Comparison of ENCODE assay signal across 17 cellular contexts in genomic region chr20:49904440-49905214, GRCh38.
"Had no signal": no experiment of that assay in that cellular context is flagged by ENCODE, and none has a peak within 500 bp of the region (broad histone marks: within the 10 kb centered on the region; RNA-seq: fewer than 3 reads in every experiment).

No MANE protein-coding gene starts in this region.

- H3K4me3 ChIP-seq: coronary artery, hepatocyte, left ventricle myocardium inferior, lower lobe of right lung, tibial artery had no signal

- H3K27me3 Mint-ChIP-seq: naive B cell; stimulated activated memory B cell treated with anti-CD40 and anti-IgM and Interleukin-4, amounts not matched to agents 10 μg/mL and 1 μg/mL and 100 μg/mL, for 72 hours; stimulated activated naive CD8-positive, alpha-beta T cell treated with anti-CD3 and anti-CD28 coated beads, Interleukin-15, Interleukin-2, amounts not matched to agents 100 ng/mL and 50 ng/mL, for 24 hours had no signal

- H3K4me1 Mint-ChIP-seq: stimulated activated memory B cell treated with anti-CD40 and anti-IgM and Interleukin-4, amounts not matched to agents 10 μg/mL and 1 μg/mL and 100 μg/mL, for 72 hours had no signal

- H3K4me2 ChIP-seq: hepatocyte had no signal

- H3K9me3 Mint-ChIP-seq: endodermal cell; naive B cell; nephron; stimulated activated memory B cell treated with anti-CD40 and anti-IgM and Interleukin-4, amounts not matched to agents 10 μg/mL and 1 μg/mL and 100 μg/mL, for 72 hours; stimulated activated naive CD8-positive, alpha-beta T cell treated with anti-CD3 and anti-CD28 coated beads, Interleukin-15, Interleukin-2, amounts not matched to agents 100 ng/mL and 50 ng/mL, for 24 hours had no signal

- DNase-seq: effector CD4-positive, alpha-beta T cell; endodermal cell; foreskin melanocyte; kidney; left cardiac atrium; left ventricle myocardium inferior; lower lobe of right lung; mesenchymal stem cell; naive B cell; small intestine; stimulated activated CD4-positive, alpha-beta T cell treated with anti-CD3 and anti-CD28 coated beads, Interleukin-2, amount 100 ng/mL, for 48 hours had no signal

- H3K27ac ChIP-seq: coronary artery, hepatocyte, lower lobe of right lung, tibial artery had no signal

- H3K27me3 ChIP-seq: hepatocyte, tibial artery had no signal

- H2AFZ ChIP-seq: hepatocyte had no signal

- H3K9me3 ChIP-seq: left ventricle myocardium inferior, lower lobe of right lung, tibial artery had no signal

- FAIRE-seq: kidney, small intestine had no signal

- ATAC-seq: left cardiac atrium; stimulated activated memory B cell treated with anti-CD40 and anti-IgM and Interleukin-4, amounts not matched to agents 10 μg/mL and 1 μg/mL and 100 μg/mL, for 72 hours had no signal

- H3K27ac Mint-ChIP-seq: endodermal cell; stimulated activated memory B cell treated with anti-CD40 and anti-IgM and Interleukin-4, amounts not matched to agents 10 μg/mL and 1 μg/mL and 100 μg/mL, for 72 hours had no signal

- H3K4me3 Mint-ChIP-seq: endodermal cell; nephron; stimulated activated memory B cell treated with anti-CD40 and anti-IgM and Interleukin-4, amounts not matched to agents 10 μg/mL and 1 μg/mL and 100 μg/mL, for 72 hours; stimulated activated naive CD8-positive, alpha-beta T cell treated with anti-CD3 and anti-CD28 coated beads, Interleukin-15, Interleukin-2, amounts not matched to agents 100 ng/mL and 50 ng/mL, for 24 hours had no signal
